21 cellular contexts compared by ENCODE assay signal in genomic region chr22:19990609-19991394, GRCh38. TPM values are rescaled to one million over a fixed set of nuclear protein-coding genes. Genes with fewer than 3 reads are reported as not detected.
DNase-seq lines count a peak whose midpoint lies in the region; ATAC-seq and TF ChIP-seq lines count a peak whose summit lies in the region.
"Had no signal": no experiment of that assay in that cellular context is flagged by ENCODE, and none has a peak within 500 bp of the region (broad histone marks: within the 10 kb centered on the region; RNA-seq: fewer than 3 reads in every experiment).

No MANE protein-coding gene starts in this region.

- H3K36me3 ChIP-seq in HEK293 (ENCODE audit: control insufficient read depth in 2 of 2, insufficient read depth in 1 of 2, low read length in 2 of 2) (no peaks in the 10 kb centered on the region), osteoblast (ENCODE audit: insufficient read depth, low read length) (no peaks in the 10 kb centered on the region), upper lobe of right lung (no peaks in the 10 kb centered on the region)

- ATAC-seq in upper lobe of right lung (no peak), HG02759 (IDR thresholded peaks at IDR 0.05; ENCODE audit: unreplicated experiment) (no peak), HG02571 (IDR thresholded peaks at IDR 0.05; ENCODE audit: unreplicated experiment) (no peak)
- ATAC-seq: stimulated activated naive CD8-positive, alpha-beta T cell treated with anti-CD3 and anti-CD28 coated beads, Interleukin-15, Interleukin-2, amounts not matched to agents 100 U/mL and 50 U/mL, for 24 hours had no signal

- CTCF ChIA-PET in HEK293 (lab: Yijun Ruan, JAX): interaction anchor here (0.5 to 0.8 kb wide), 3 partner anchors 11 to 36 kb away, joined by 3 to 5 read pairs (median 3); no protein-coding TSS in a partner anchor

- POLR2A ChIA-PET in HEK293 (lab: Yijun Ruan, JAX): interaction anchor here (0.5 kb wide), 2 partner anchors 20 to 136 kb away, joined by 3 to 5 read pairs; no protein-coding TSS in a partner anchor

- H3K27ac ChIP-seq in HEK293 (ENCODE audit: extremely low read depth, low read depth, low read length) (no peak overlapping the region), cingulate gyrus (ENCODE audit: low read depth, low read length) (peak overlapping the region; percentile 79), osteoblast (ENCODE audit: low read depth, low read length) (no peak overlapping the region), upper lobe of right lung (peak overlapping the region; percentile 63)
- H3K27ac ChIP-seq: HL-60 had no signal

- H3K4me1 ChIP-seq in HEK293 (ENCODE audit: control insufficient read depth, insufficient read depth, low read length): no peaks in the 10 kb centered on the region; the same call in 1 of the 2 replicates
- H3K4me1 ChIP-seq in osteoblast (ENCODE audit: insufficient read depth, low read length): peaks cover 36% of the 10 kb centered on the region
- peaks cover 11% of the 10 kb centered on the region for H3K4me1 ChIP-seq in upper lobe of right lung

- no peaks in the 10 kb centered on the region for H3K9me3 ChIP-seq in HEK293 (ENCODE audit: control insufficient read depth, insufficient read depth, low read depth, low read length)
- no peaks in the 10 kb centered on the region for H3K9me3 ChIP-seq in osteoblast (ENCODE audit: low read depth, low read length)
- no peaks in the 10 kb centered on the region for H3K9me3 ChIP-seq in upper lobe of right lung

- H3K27me3 ChIP-seq in osteoblast (ENCODE audit: insufficient read depth, low read length): no peaks in the 10 kb centered on the region
- no peaks in the 10 kb centered on the region for H3K27me3 ChIP-seq in upper lobe of right lung
- H3K27me3 ChIP-seq: dorsolateral prefrontal cortex had no signal

- intact Hi-C loops in upper lobe of right lung (cut with DNase I): no loop called here

- H3K79me2 ChIP-seq in osteoblast (ENCODE audit: insufficient read depth, low read length): peaks cover 4% of the 10 kb centered on the region

- no peak for DNase-seq in osteoblast (ENCODE audit: insufficient read length, low spot score, missing footprints)
- no peak for DNase-seq in upper lobe of right lung
- DNase-seq in erythroblast (lab: John Stamatoyannopoulos, UW): no peak
- DNase-seq: activated CD4-positive, alpha-beta T cell treated with anti-CD3 and anti-CD28 coated beads for 4 hours; activated CD8-positive, alpha-beta memory T cell treated with anti-CD3 and anti-CD28 coated beads for 24 hours; activated effector memory CD4-positive, alpha-beta T cell treated with anti-CD3 and anti-CD28 coated beads, Interleukin-2, amount 50 U/mL, for 16 hours; activated naive CD8-positive, alpha-beta T cell treated with anti-CD3 and anti-CD28 coated beads for 36 hours; activated T-cell treated with anti-CD3 and anti-CD28 coated beads, Interleukin-2, amount 50 U/mL, for 1 hour; CD4-positive, alpha-beta T cell; HFFc6; Karpas-422; NCI-H146; OCI-M1; stimulated activated naive CD8-positive, alpha-beta T cell treated with anti-CD3 and anti-CD28 coated beads, Interleukin-15, Interleukin-2, amounts not matched to agents 100 U/mL and 50 U/mL, for 24 hours had no signal

- H3K4me3 ChIP-seq in HEK293 (ENCODE audit: low read depth, low read length) (no peak overlapping the region), osteoblast (ENCODE audit: insufficient read depth, low read length) (no peak overlapping the region), upper lobe of right lung (no peak overlapping the region)
- H3K4me3 ChIP-seq: dorsolateral prefrontal cortex, lung had no signal

- TF ChIP-seq CTCF in HEK293 (tag by site-specific recombination; IDR thresholded peaks at IDR 0.05): no peak
- no peak for TF ChIP-seq CTCF in osteoblast (IDR thresholded peaks at IDR 0.05; ENCODE audit: extremely low read depth, low read depth, low read length)
- TF ChIP-seq CTCF in upper lobe of right lung (IDR thresholded peaks at IDR 0.05): no peak

- no peak overlapping the region for H3K4me2 ChIP-seq in osteoblast (ENCODE audit: insufficient read depth, low read length)

- H2AFZ ChIP-seq in osteoblast (ENCODE audit: low read length): peak overlapping the region; percentile 42

- H4K20me1 ChIP-seq in osteoblast (ENCODE audit: insufficient read depth, low read length): peaks cover 5% of the 10 kb centered on the region

- no peak for TF ChIP-seq POLR2A in erythroblast (IDR thresholded peaks at IDR 0.05; ENCODE audit: low read length)

TF ChIP-seq in HEK293, 187 proteins besides CTCF, POLR2A, EP300 and RAD21:
- 0 out of 2 replicates have a peak, but pooled peaks have one; percentile 31 for TF ChIP-seq ZFHX2 (tag by site-specific recombination; conservative IDR thresholded peaks at IDR 0.05)
- TF ChIP-seq, protein P1, sequence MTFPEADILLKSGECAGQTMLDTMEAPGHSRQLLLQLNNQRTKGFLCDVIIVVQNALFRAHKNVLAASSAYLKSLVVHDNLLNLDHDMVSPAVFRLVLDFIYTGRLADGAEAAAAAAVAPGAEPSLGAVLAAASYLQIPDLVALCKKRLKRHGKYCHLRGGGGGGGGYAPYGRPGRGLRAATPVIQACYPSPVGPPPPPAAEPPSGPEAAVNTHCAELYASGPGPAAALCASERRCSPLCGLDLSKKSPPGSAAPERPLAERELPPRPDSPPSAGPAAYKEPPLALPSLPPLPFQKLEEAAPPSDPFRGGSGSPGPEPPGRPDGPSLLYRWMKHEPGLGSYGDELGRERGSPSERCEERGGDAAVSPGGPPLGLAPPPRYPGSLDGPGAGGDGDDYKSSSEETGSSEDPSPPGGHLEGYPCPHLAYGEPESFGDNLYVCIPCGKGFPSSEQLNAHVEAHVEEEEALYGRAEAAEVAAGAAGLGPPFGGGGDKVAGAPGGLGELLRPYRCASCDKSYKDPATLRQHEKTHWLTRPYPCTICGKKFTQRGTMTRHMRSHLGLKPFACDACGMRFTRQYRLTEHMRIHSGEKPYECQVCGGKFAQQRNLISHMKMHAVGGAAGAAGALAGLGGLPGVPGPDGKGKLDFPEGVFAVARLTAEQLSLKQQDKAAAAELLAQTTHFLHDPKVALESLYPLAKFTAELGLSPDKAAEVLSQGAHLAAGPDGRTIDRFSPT (tag by site-specific recombination; IDR thresholded peaks at IDR 0.05): 0 out of 2 replicates have a peak, but pooled peaks have one; percentile 30
- TF ChIP-seq ZNF510 (tag by site-specific recombination; IDR thresholded peaks at IDR 0.05; ENCODE audit: insufficient replicate concordance): no peak
- no peak for TF ChIP-seq ZNF133 (tag by site-specific recombination; IDR thresholded peaks at IDR 0.05)

RNA-seq across cellular contexts. Expression of gene ARVCF, which starts 25.8 kb away (rescaled TPM):
- total RNA-seq in osteoblast (19.7 and 27.1 TPM in 2 replicates), upper lobe of right lung (25.4 TPM)

RNA-seq across cellular contexts. Expression of gene TANGO2, which starts 30.1 kb away (rescaled TPM):
- 41.8 and 43.8 TPM in 2 replicates for total RNA-seq in osteoblast
- 37.8 TPM for total RNA-seq in upper lobe of right lung

RNA-seq across cellular contexts. Expression of gene TXNRD2, which starts 49.2 kb away (rescaled TPM):
- total RNA-seq in osteoblast: 19.5 and 21.5 TPM in 2 replicates
- 40.7 TPM for total RNA-seq in upper lobe of right lung

RNA-seq across cellular contexts. Expression of gene COMT, which starts 49.2 kb away (rescaled TPM):
- total RNA-seq in osteoblast (220 and 288 TPM in 2 replicates), upper lobe of right lung (175 TPM)

Comparison
In these comparisons a context has a peak if more than half of its experiments do, and no peak if none do; other contexts are left out.
1. H3K27ac ChIP-seq: peak in cingulate gyrus (single experiment) and upper lobe of right lung (single experiment); none in HEK293 (single experiment) and osteoblast (single experiment).